Comparison of ENCODE assay signal across 8 cellular contexts in the genomic region with DNA sequence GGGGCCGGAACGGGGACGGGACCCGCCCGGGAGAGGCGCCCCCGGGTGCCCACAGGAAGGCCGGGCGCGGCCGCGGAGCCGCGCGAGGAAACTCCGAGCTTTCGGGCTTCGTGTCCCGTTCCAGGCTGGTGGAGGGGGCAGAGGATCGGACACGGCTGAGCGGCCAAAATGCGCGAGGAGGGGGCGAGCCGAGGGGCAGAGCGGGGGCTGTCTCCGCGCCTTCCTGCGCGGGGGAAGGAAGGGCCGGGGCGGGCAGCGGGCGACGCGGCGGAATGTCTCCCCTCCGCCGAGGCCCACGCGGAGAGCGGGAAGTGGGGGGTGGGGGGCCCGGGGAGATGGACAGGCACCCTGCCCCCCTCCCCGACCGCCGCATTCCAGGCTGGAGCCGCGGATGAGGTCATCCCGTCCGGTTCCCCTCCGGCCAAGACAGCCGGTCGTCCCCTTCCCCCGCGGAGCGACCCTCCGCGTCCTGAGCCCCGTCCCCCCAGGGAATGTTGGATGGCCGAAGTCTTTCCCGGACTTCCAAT. TPM values are rescaled to one million over a fixed set of nuclear protein-coding genes. Genes with fewer than 3 reads are reported as not detected.
DNase-seq lines count a peak whose midpoint lies in the region; TF ChIP-seq lines count a peak whose summit lies in the region.

No MANE protein-coding gene starts in this region.

- intact Hi-C loops in activated CD4-positive, alpha-beta memory T cell treated with anti-CD3 and anti-CD28 coated beads for 36 hours (cut with micrococcal nuclease) = no loop called here
- intact Hi-C loops in lower leg skin (cut with DNase I; ENCODE audit: low total_unique reads) = loop anchor here (10.0 kb wide), 1 partner anchor 624 kb away; a partner anchor contains a TSS

- no peak for DNase-seq in activated CD4-positive, alpha-beta memory T cell treated with anti-CD3 and anti-CD28 coated beads for 36 hours
- no peak for DNase-seq in activated CD4-positive, alpha-beta memory T cell treated with anti-CD3 and anti-CD28 coated beads, Interleukin-2, amount 10 ng/mL, durations not matched to agents 7 days and 5 days
- DNase-seq in choroid plexus epithelial cell (ENCODE audit: low read depth) = peak; percentile 61
- peak in 1 of 2 donors; percentile 91 for DNase-seq in lower leg skin (ENCODE audit: low spot score in 2 of 2)
- no peak for DNase-seq in type B pancreatic cell (ENCODE audit: extremely low spot score, unreplicated experiment)
- no peak for DNase-seq in midbrain (lab: John Stamatoyannopoulos, UW)
- DNase-seq in NCI-H1092 (lab: John Stamatoyannopoulos, UW) = no peak
- no peak for DNase-seq in NCI-H524 treated with DMSO at 0.1 percent for 48 hours (lab: John Stamatoyannopoulos, UW)

- peak overlapping the region; percentile 54 for H3K4me3 Mint-ChIP-seq in activated CD4-positive, alpha-beta memory T cell treated with anti-CD3 and anti-CD28 coated beads for 36 hours
- H3K4me3 Mint-ChIP-seq in activated CD4-positive, alpha-beta memory T cell treated with anti-CD3 and anti-CD28 coated beads, Interleukin-2, amount 10 ng/mL, durations not matched to agents 7 days and 5 days = no peak overlapping the region
- peak overlapping the region; percentile 88 for H3K4me3 Mint-ChIP-seq in type B pancreatic cell

- no peak overlapping the region for H3K27ac Mint-ChIP-seq in activated CD4-positive, alpha-beta memory T cell treated with anti-CD3 and anti-CD28 coated beads for 36 hours
- no peak overlapping the region for H3K27ac Mint-ChIP-seq in activated CD4-positive, alpha-beta memory T cell treated with anti-CD3 and anti-CD28 coated beads, Interleukin-2, amount 10 ng/mL, durations not matched to agents 7 days and 5 days
- H3K27ac Mint-ChIP-seq in type B pancreatic cell = peak overlapping the region; percentile 93

- peaks cover 49% of the 10 kb centered on the region for H3K27me3 Mint-ChIP-seq in activated CD4-positive, alpha-beta memory T cell treated with anti-CD3 and anti-CD28 coated beads for 36 hours
- peaks cover 72% of the 10 kb centered on the region for H3K27me3 Mint-ChIP-seq in activated CD4-positive, alpha-beta memory T cell treated with anti-CD3 and anti-CD28 coated beads, Interleukin-2, amount 10 ng/mL, durations not matched to agents 7 days and 5 days
- H3K27me3 Mint-ChIP-seq in type B pancreatic cell = peaks cover 9% of the 10 kb centered on the region

- TF ChIP-seq POLR2A in lower leg skin (IDR thresholded peaks at IDR 0.05) = no peak

- H3K36me3 Mint-ChIP-seq in activated CD4-positive, alpha-beta memory T cell treated with anti-CD3 and anti-CD28 coated beads for 36 hours = no peaks in the 10 kb centered on the region
- peaks cover 3% of the 10 kb centered on the region for H3K36me3 Mint-ChIP-seq in activated CD4-positive, alpha-beta memory T cell treated with anti-CD3 and anti-CD28 coated beads, Interleukin-2, amount 10 ng/mL, durations not matched to agents 7 days and 5 days (ENCODE audit: low read depth)
- H3K36me3 Mint-ChIP-seq in type B pancreatic cell = no peaks in the 10 kb centered on the region

- peaks cover 22% of the 10 kb centered on the region for H3K4me1 Mint-ChIP-seq in activated CD4-positive, alpha-beta memory T cell treated with anti-CD3 and anti-CD28 coated beads for 36 hours (ENCODE audit: low read depth)
- H3K4me1 Mint-ChIP-seq in activated CD4-positive, alpha-beta memory T cell treated with anti-CD3 and anti-CD28 coated beads, Interleukin-2, amount 10 ng/mL, durations not matched to agents 7 days and 5 days = peaks cover 25% of the 10 kb centered on the region
- H3K4me1 Mint-ChIP-seq in type B pancreatic cell (ENCODE audit: unreplicated experiment) = peaks cover 36% of the 10 kb centered on the region

- no peak for TF ChIP-seq CTCF in choroid plexus epithelial cell (conservative IDR thresholded peaks at IDR 0.05; ENCODE audit: low read depth, low read length)
- no peak for TF ChIP-seq CTCF in lower leg skin (IDR thresholded peaks at IDR 0.05)
- TF ChIP-seq CTCF in type B pancreatic cell (conservative IDR thresholded peaks at IDR 0.05) = no peak

- H3K9me3 Mint-ChIP-seq in activated CD4-positive, alpha-beta memory T cell treated with anti-CD3 and anti-CD28 coated beads for 36 hours = no peaks in the 10 kb centered on the region
- H3K9me3 Mint-ChIP-seq in activated CD4-positive, alpha-beta memory T cell treated with anti-CD3 and anti-CD28 coated beads, Interleukin-2, amount 10 ng/mL, durations not matched to agents 7 days and 5 days = no peaks in the 10 kb centered on the region
- no peaks in the 10 kb centered on the region for H3K9me3 Mint-ChIP-seq in type B pancreatic cell

- 0 to 7% methylated on average over 14 to 61 of the region's 62 CpGs for WGBS in lower leg skin, 2 donors

- CTCF ChIA-PET in activated CD4-positive, alpha-beta memory T cell treated with anti-CD3 and anti-CD28 coated beads for 36 hours (lab: Charles Lee) = interaction anchor here (0.7 to 15.3 kb wide), 8 partner anchors 16 to 318 kb away, joined by 3 to 612 read pairs (median 4); no protein-coding TSS in a partner anchor
- CTCF ChIA-PET in activated CD4-positive, alpha-beta memory T cell treated with anti-CD3 and anti-CD28 coated beads, Interleukin-2, amount 10 ng/mL, durations not matched to agents 7 days and 5 days (lab: Charles Lee) = interaction anchor here (1.1 to 9.8 kb wide), 2 partner anchors 14 to 15 kb away, joined by 3 to 374 read pairs; no protein-coding TSS in a partner anchor

- POLR2A ChIA-PET in activated CD4-positive, alpha-beta memory T cell treated with anti-CD3 and anti-CD28 coated beads for 36 hours (lab: Charles Lee) = no interaction called here
- POLR2A ChIA-PET in activated CD4-positive, alpha-beta memory T cell treated with anti-CD3 and anti-CD28 coated beads, Interleukin-2, amount 10 ng/mL, durations not matched to agents 7 days and 5 days (lab: Charles Lee) = no interaction called here

- H3K4me3 ChIP-seq in choroid plexus epithelial cell (ENCODE audit: low read depth, low read length) (peak overlapping the region; percentile 85), lower leg skin (ENCODE audit: low read depth, poor library complexity, severe bottlenecking) (peak overlapping the region; percentile 61)

RNA-seq across cellular contexts. Expression of a gene that starts 0.5 kb away (rescaled TPM):
- total RNA-seq in activated CD4-positive, alpha-beta memory T cell treated with anti-CD3 and anti-CD28 coated beads for 36 hours = 1 to 10 TPM; 1.4 to 1.9 TPM
- total RNA-seq in activated CD4-positive, alpha-beta memory T cell treated with anti-CD3 and anti-CD28 coated beads, Interleukin-2, amount 10 ng/mL, durations not matched to agents 7 days and 5 days = 1 to 10 TPM in 1 of 2 experiments, under 1 TPM in 1; 0.95 to 1.1 TPM
- total RNA-seq in lower leg skin = 10 to 100 TPM; 44.4 to 80.1 (median 70.5) TPM
- total RNA-seq in type B pancreatic cell (ENCODE audit: low replicate concordance) = 20.5 and 30.4 TPM in 2 replicates

RNA-seq across cellular contexts. Expression of a gene that starts 19.1 kb away (rescaled TPM):
- total RNA-seq in activated CD4-positive, alpha-beta memory T cell treated with anti-CD3 and anti-CD28 coated beads for 36 hours = not detected
- not detected for total RNA-seq in activated CD4-positive, alpha-beta memory T cell treated with anti-CD3 and anti-CD28 coated beads, Interleukin-2, amount 10 ng/mL, durations not matched to agents 7 days and 5 days
- total RNA-seq in lower leg skin (1 to 10 TPM in 1 of 4 donors, not detected in 3; 1.4 TPM), type B pancreatic cell (ENCODE audit: low replicate concordance) (2.6 and 8.7 TPM in 2 replicates)

RNA-seq across cellular contexts. Expression of a gene that starts 41.5 kb away (rescaled TPM):
- under 1 TPM in 1 of 2 experiments, not detected in 1; 0.12 TPM for total RNA-seq in activated CD4-positive, alpha-beta memory T cell treated with anti-CD3 and anti-CD28 coated beads for 36 hours
- under 1 TPM in 1 of 2 experiments, not detected in 1; 0.08 TPM for total RNA-seq in activated CD4-positive, alpha-beta memory T cell treated with anti-CD3 and anti-CD28 coated beads, Interleukin-2, amount 10 ng/mL, durations not matched to agents 7 days and 5 days
- total RNA-seq in lower leg skin = 10 to 100 TPM; 13.2 to 22.5 (median 18.6) TPM
- 9.9 and 14.8 TPM in 2 replicates for total RNA-seq in type B pancreatic cell (ENCODE audit: low replicate concordance)

RNA-seq across cellular contexts. Expression of a gene that starts 47.9 kb away (rescaled TPM):
- 10 to 100 TPM; 59.0 to 61.1 TPM for total RNA-seq in activated CD4-positive, alpha-beta memory T cell treated with anti-CD3 and anti-CD28 coated beads for 36 hours
- 10 to 100 TPM; 59.5 to 64.4 TPM for total RNA-seq in activated CD4-positive, alpha-beta memory T cell treated with anti-CD3 and anti-CD28 coated beads, Interleukin-2, amount 10 ng/mL, durations not matched to agents 7 days and 5 days
- total RNA-seq in lower leg skin = 10 to 100 TPM; 50.3 to 66.0 (median 53.6) TPM
- total RNA-seq in type B pancreatic cell (ENCODE audit: low replicate concordance) = 71.8 and 80.2 TPM in 2 replicates
